7 cellular contexts compared by ENCODE assay signal in the genomic region with DNA sequence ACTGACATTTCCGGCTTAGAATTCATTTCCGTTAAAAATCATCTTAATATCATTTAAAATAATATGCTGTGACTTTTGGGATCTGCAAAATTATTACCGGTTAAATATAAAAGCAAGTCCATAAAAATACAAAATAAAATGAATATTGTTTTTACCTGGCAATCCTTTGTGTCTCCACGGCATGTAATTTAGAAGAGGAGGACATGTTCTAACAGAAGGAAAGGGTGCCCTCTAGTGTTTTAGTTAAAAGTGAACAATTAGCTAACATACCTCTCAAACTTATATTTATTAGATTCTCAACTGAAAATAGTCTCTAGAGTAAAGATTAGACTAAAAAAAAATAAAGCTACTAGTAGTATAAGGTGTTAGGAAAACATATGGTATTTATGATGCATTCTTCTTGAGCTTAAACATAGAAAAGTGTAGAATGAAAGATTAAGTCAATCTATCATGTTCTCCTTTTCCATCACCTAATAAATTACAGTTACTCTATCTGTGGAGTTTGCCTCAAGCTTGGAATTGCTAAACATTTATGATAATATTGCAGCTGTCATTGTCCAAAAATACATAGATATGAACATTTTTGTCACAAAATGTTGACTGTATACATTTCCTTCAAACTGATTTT.
DNase-seq lines count a peak whose midpoint lies in the region; ATAC-seq, FAIRE-seq and TF ChIP-seq lines count a peak whose summit lies in the region.

No MANE protein-coding gene starts in this region.

- ATAC-seq in HG03139 (IDR thresholded peaks at IDR 0.05; ENCODE audit: unreplicated experiment) (peak; percentile 76), left lung (peak; percentile 77)

- TF ChIP-seq POLR2A in GM12891 (IDR thresholded peaks at IDR 0.05; ENCODE audit: low read depth, low read length) = no peak

- FAIRE-seq in GM12891 (lab: Jason Lieb, UNC) = no peak
- no peak for FAIRE-seq in bronchial epithelial cell (lab: Jason Lieb, UNC)

- H3K36me3 ChIP-seq in bronchial epithelial cell (ENCODE audit: control insufficient read depth, insufficient read depth, low read length) (no peaks in the 10 kb centered on the region), left lung (no peaks in the 10 kb centered on the region)

- peak; percentile 2 for DNase-seq in GM12891 (ENCODE audit: insufficient read length, low spot score)
- peak; percentile 60 for DNase-seq in NCI-H345 (lab: John Stamatoyannopoulos, UW)
- DNase-seq in bronchial epithelial cell (ENCODE audit: low read depth) = peak; percentile 63
- no peak for DNase-seq in left lung
- DNase-seq in occipital lobe (lab: John Stamatoyannopoulos, UW) = no peak
- DNase-seq in activated gamma-delta T cell treated with Interleukin-2 at 50 U/mL for 16 hours = no peak

- intact Hi-C loops in left lung (cut with DNase I) = no loop called here

- H3K27ac ChIP-seq in left lung = no peak overlapping the region

- H3K4me3 ChIP-seq in bronchial epithelial cell (ENCODE audit: low read depth, low read length) (no peak overlapping the region), left lung (no peak overlapping the region)

- TF ChIP-seq CTCF in bronchial epithelial cell (IDR thresholded peaks at IDR 0.05; ENCODE audit: insufficient read depth, low read length, severe bottlenecking) = peak; percentile 42
- TF ChIP-seq CTCF in left lung (IDR thresholded peaks at IDR 0.05) = peak; percentile 24 to 48

- H3K27me3 ChIP-seq in bronchial epithelial cell (ENCODE audit: control insufficient read depth, insufficient read depth, low read length) = no peaks in the 10 kb centered on the region
- no peaks in the 10 kb centered on the region for H3K27me3 ChIP-seq in left lung

- H3K9me3 ChIP-seq in left lung = peaks cover 0 to 9% of the 10 kb centered on the region in 2 donors

- no peaks in the 10 kb centered on the region for H3K4me1 ChIP-seq in left lung

TF ChIP-seq in GM12891, 5 proteins besides CTCF, POLR2A, EP300 and RAD21:
- no peak for TF ChIP-seq PAX5 (IDR thresholded peaks at IDR 0.05; ENCODE audit: insufficient read depth, low read length, severe bottlenecking)
- no peak for TF ChIP-seq SPI1 (IDR thresholded peaks at IDR 0.05; ENCODE audit: low read depth, low read length)
- TF ChIP-seq TAF1 (IDR thresholded peaks at IDR 0.05; ENCODE audit: low read depth, low read length) = no peak
- TF ChIP-seq POU2F2 (IDR thresholded peaks at IDR 0.05; ENCODE audit: low read depth, low read length) = no peak
- TF ChIP-seq POLR2AphosphoS5 (IDR thresholded peaks at IDR 0.05; ENCODE audit: low read depth, low read length) = no peak

Comparison
In these comparisons a context has a peak if more than half of its experiments do, and no peak if none do; other contexts are left out.
1. DNase-seq: peak in GM12891 (single experiment), NCI-H345 (single experiment) and bronchial epithelial cell (single experiment); none in left lung (0 of 2), occipital lobe (single experiment) and activated gamma-delta T cell treated with Interleukin-2 at 50 U/mL for 16 hours (single experiment).